In genomic region chr5:132110930-132111329, GRCh38 we compare ENCODE assay signal across 1 cellular context.
TF ChIP-seq lines count a peak whose summit lies in the region.

No MANE protein-coding gene starts in this region.

TF ChIP-seq in K562, 482 proteins besides CTCF, POLR2A, EP300 and RAD21:
- no peak for TF ChIP-seq ZBTB17 (CRISPR knock-in tag; IDR thresholded peaks at IDR 0.05)
- TF ChIP-seq E2F8 (IDR thresholded peaks at IDR 0.05; ENCODE audit: low read depth, partially characterized antibody): no peak
- TF ChIP-seq MYBL2 (IDR thresholded peaks at IDR 0.05; ENCODE audit: low read depth): no peak
- no peak for TF ChIP-seq MYBL2 (CRISPR knock-in tag; IDR thresholded peaks at IDR 0.05; ENCODE audit: borderline replicate concordance)
- no peak for TF ChIP-seq XRCC4 (IDR thresholded peaks at IDR 0.05; ENCODE audit: extremely low read depth, insufficient read depth, insufficient read length)
- peak; percentile 13; the same call in 1 of the 2 replicates for TF ChIP-seq DMBX1 (CRISPR knock-in tag; IDR thresholded peaks at IDR 0.05; ENCODE audit: borderline replicate concordance)
- no peak for TF ChIP-seq CREB1 (IDR thresholded peaks at IDR 0.05)
- no peak for TF ChIP-seq CREB1 (CRISPR knock-in tag; IDR thresholded peaks at IDR 0.05)
